ENCODE assay signal across 8 cellular contexts in genomic region chr9:120742951-120743416, GRCh38. TPM values are rescaled to one million over a fixed set of nuclear protein-coding genes. Genes with fewer than 3 reads are reported as not detected.
A peak's percentile ranks its signal among the peaks of the same experiment; 100 is the strongest.
DNase-seq lines count a peak whose midpoint lies in the region; ATAC-seq and TF ChIP-seq lines count a peak whose summit lies in the region.

No MANE protein-coding gene starts in this region.

- H3K4me1 Mint-ChIP-seq in CD8-positive, alpha-beta T cell (ENCODE audit: low read depth), result peaks cover 2% of the 10 kb centered on the region

- DNase-seq in CD8-positive, alpha-beta T cell, result no peak
- DNase-seq in NCI-H69 (lab: John Stamatoyannopoulos, UW), result peak; percentile 83
- DNase-seq in cerebellar cortex (ENCODE audit: low spot score), result peak; percentile 33
- peak; percentile 18 for DNase-seq in myocyte (ENCODE audit: low read depth)

- H3K4me1 ChIP-seq in CD8-positive, alpha-beta T cell (ENCODE audit: insufficient read depth, low read length), result no peaks in the 10 kb centered on the region

- POLR2A ChIA-PET in CD8-positive, alpha-beta T cell (lab: Charles Lee), result no interaction called here

- H3K9me3 ChIP-seq in CD8-positive, alpha-beta T cell (ENCODE audit: low read length), result no peaks in the 10 kb centered on the region

- no peak overlapping the region for H3K4me3 Mint-ChIP-seq in CD8-positive, alpha-beta T cell

- no peaks in the 10 kb centered on the region for H3K36me3 ChIP-seq in CD8-positive, alpha-beta T cell (ENCODE audit: insufficient read depth, low read length)

- H3K27me3 ChIP-seq in CD8-positive, alpha-beta T cell (ENCODE audit: insufficient read depth, low read length), result no peaks in the 10 kb centered on the region

- no peaks in the 10 kb centered on the region for H3K27me3 Mint-ChIP-seq in CD8-positive, alpha-beta T cell (ENCODE audit: low read depth)

- H3K27ac ChIP-seq in CD8-positive, alpha-beta T cell (ENCODE audit: low read depth, low read length), result no peak overlapping the region

- H3K9me3 Mint-ChIP-seq in CD8-positive, alpha-beta T cell, result no peaks in the 10 kb centered on the region

- ATAC-seq in CD8-positive, alpha-beta T cell, result peak; percentile 51
- ATAC-seq in GM18867 (IDR thresholded peaks at IDR 0.05; ENCODE audit: unreplicated experiment) (peak; percentile 52), GM21737 (IDR thresholded peaks at IDR 0.05; ENCODE audit: unreplicated experiment) (no peak), HG03571 (IDR thresholded peaks at IDR 0.05; ENCODE audit: unreplicated experiment) (no peak), GM19455 (IDR thresholded peaks at IDR 0.05; ENCODE audit: unreplicated experiment) (no peak)

- no peaks in the 10 kb centered on the region for H3K36me3 Mint-ChIP-seq in CD8-positive, alpha-beta T cell

- intact Hi-C loops in CD8-positive, alpha-beta T cell (cut with DNase I, micrococcal nuclease), result loop anchor here in 1 of 2 experiments (10.0 kb wide), 1 partner anchor 118 kb away; no protein-coding TSS in a partner anchor

- H3K27ac Mint-ChIP-seq in CD8-positive, alpha-beta T cell, result no peak overlapping the region

- no peak overlapping the region for H3K4me3 ChIP-seq in CD8-positive, alpha-beta T cell (ENCODE audit: low read depth, low read length)

- TF ChIP-seq CTCF in CD8-positive, alpha-beta T cell (IDR thresholded peaks at IDR 0.05), result peak; percentile 61

- CTCF ChIA-PET in CD8-positive, alpha-beta T cell (lab: Charles Lee), result interaction anchor here (0.7 to 1.6 kb wide), 3 partner anchors 13 to 296 kb away, joined by 3 to 5 read pairs (median 3); no protein-coding TSS in a partner anchor

RNA-seq across cellular contexts. Expression of gene MEGF9, which starts 28.7 kb away (rescaled TPM):
- total RNA-seq in CD8-positive, alpha-beta T cell, result 1 to 10 TPM; 3.0 to 3.1 TPM
- 9.5 and 16.3 TPM in 2 replicates for total RNA-seq in myocyte
- 12.6 TPM for polyA plus RNA-seq in myocyte (2012)

RNA-seq across cellular contexts. Expression of gene FBXW2, which starts 50.2 kb away (rescaled TPM):
- total RNA-seq in CD8-positive, alpha-beta T cell, result 10 to 100 TPM; 51.9 to 54.7 TPM
- total RNA-seq in myocyte, result 24.4 and 25.6 TPM in 2 replicates
- 37.6 TPM for polyA plus RNA-seq in myocyte (2012)

Comparison
In these comparisons a context has a peak if more than half of its experiments do, and no peak if none do; other contexts are left out.
1. ATAC-seq: peak in CD8-positive, alpha-beta T cell (single experiment) and GM18867 (single experiment); none in GM21737 (single experiment), HG03571 (single experiment) and GM19455 (single experiment).
2. DNase-seq: peak in NCI-H69 (single experiment), cerebellar cortex (single experiment) and myocyte (single experiment); none in CD8-positive, alpha-beta T cell (0 of 7).